ENCODE assay signal across 1 cellular context in the genomic region with DNA sequence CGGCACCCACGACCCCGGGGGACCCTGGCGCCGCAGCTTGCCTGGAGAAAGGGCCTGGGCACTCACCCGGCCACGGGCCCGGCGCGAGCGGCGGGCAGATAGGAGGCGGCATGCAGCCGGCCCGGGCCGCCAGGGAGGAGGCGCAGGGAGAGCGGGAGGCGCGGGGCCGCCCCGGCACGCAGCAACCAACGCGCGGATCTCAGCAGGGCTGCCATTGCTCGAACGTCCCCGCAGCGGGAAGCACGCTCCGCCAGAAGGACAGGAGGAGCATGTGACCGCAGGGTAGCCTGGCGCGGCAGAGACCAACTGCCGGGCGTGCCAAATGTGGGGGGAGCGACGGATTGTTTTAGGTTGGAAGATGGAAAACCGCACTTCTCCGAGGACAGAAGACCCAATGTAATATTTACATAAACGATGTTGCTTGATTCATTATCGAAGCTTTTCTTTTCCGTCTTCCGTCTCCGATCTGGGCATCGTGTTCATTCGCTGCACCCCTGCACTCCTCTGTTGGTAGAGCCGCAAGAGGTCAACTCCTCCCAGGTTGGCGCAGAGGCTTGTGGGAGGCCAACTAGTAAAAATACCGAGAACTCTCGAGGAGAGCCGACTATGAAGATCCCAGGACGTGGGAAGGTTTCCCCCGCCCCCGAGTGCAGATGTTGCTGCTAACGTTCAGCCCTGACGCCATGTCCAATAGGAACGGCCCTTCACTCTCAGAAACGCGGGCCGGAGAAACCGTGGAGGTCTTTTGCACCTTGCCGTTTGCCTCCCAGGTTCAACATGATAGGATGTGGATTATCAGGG.
TF ChIP-seq lines count a peak whose summit lies in the region.

A gene (minus strand): TSS at position 257 of the 801 bp plus-strand sequence. CDS start 42 bp downstream, at position 215.

TF ChIP-seq in HepG2, 621 proteins besides CTCF, POLR2A, EP300 and RAD21 (continued from another document and continues in another):
- TF ChIP-seq, protein P1, sequence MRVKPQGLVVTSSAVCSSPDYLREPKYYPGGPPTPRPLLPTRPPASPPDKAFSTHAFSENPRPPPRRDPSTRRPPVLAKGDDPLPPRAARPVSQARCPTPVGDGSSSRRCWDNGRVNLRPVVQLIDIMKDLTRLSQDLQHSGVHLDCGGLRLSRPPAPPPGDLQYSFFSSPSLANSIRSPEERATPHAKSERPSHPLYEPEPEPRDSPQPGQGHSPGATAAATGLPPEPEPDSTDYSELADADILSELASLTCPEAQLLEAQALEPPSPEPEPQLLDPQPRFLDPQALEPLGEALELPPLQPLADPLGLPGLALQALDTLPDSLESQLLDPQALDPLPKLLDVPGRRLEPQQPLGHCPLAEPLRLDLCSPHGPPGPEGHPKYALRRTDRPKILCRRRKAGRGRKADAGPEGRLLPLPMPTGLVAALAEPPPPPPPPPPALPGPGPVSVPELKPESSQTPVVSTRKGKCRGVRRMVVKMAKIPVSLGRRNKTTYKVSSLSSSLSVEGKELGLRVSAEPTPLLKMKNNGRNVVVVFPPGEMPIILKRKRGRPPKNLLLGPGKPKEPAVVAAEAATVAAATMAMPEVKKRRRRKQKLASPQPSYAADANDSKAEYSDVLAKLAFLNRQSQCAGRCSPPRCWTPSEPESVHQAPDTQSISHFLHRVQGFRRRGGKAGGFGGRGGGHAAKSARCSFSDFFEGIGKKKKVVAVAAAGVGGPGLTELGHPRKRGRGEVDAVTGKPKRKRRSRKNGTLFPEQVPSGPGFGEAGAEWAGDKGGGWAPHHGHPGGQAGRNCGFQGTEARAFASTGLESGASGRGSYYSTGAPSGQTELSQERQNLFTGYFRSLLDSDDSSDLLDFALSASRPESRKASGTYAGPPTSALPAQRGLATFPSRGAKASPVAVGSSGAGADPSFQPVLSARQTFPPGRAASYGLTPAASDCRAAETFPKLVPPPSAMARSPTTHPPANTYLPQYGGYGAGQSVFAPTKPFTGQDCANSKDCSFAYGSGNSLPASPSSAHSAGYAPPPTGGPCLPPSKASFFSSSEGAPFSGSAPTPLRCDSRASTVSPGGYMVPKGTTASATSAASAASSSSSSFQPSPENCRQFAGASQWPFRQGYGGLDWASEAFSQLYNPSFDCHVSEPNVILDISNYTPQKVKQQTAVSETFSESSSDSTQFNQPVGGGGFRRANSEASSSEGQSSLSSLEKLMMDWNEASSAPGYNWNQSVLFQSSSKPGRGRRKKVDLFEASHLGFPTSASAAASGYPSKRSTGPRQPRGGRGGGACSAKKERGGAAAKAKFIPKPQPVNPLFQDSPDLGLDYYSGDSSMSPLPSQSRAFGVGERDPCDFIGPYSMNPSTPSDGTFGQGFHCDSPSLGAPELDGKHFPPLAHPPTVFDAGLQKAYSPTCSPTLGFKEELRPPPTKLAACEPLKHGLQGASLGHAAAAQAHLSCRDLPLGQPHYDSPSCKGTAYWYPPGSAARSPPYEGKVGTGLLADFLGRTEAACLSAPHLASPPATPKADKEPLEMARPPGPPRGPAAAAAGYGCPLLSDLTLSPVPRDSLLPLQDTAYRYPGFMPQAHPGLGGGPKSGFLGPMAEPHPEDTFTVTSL (CRISPR knock-in tag; IDR thresholded peaks at IDR 0.05; ENCODE audit: borderline replicate concordance), result no peak
- peak; percentile 51 for TF ChIP-seq ZNF678 (CRISPR knock-in tag; IDR thresholded peaks at IDR 0.05)
- TF ChIP-seq ZNF773 (CRISPR knock-in tag; IDR thresholded peaks at IDR 0.05; ENCODE audit: borderline replicate concordance), result peak; percentile 74; the same call in 1 of the 2 replicates
- TF ChIP-seq ZNF879 (CRISPR knock-in tag; IDR thresholded peaks at IDR 0.05), result no peak
- TF ChIP-seq, protein P2, sequence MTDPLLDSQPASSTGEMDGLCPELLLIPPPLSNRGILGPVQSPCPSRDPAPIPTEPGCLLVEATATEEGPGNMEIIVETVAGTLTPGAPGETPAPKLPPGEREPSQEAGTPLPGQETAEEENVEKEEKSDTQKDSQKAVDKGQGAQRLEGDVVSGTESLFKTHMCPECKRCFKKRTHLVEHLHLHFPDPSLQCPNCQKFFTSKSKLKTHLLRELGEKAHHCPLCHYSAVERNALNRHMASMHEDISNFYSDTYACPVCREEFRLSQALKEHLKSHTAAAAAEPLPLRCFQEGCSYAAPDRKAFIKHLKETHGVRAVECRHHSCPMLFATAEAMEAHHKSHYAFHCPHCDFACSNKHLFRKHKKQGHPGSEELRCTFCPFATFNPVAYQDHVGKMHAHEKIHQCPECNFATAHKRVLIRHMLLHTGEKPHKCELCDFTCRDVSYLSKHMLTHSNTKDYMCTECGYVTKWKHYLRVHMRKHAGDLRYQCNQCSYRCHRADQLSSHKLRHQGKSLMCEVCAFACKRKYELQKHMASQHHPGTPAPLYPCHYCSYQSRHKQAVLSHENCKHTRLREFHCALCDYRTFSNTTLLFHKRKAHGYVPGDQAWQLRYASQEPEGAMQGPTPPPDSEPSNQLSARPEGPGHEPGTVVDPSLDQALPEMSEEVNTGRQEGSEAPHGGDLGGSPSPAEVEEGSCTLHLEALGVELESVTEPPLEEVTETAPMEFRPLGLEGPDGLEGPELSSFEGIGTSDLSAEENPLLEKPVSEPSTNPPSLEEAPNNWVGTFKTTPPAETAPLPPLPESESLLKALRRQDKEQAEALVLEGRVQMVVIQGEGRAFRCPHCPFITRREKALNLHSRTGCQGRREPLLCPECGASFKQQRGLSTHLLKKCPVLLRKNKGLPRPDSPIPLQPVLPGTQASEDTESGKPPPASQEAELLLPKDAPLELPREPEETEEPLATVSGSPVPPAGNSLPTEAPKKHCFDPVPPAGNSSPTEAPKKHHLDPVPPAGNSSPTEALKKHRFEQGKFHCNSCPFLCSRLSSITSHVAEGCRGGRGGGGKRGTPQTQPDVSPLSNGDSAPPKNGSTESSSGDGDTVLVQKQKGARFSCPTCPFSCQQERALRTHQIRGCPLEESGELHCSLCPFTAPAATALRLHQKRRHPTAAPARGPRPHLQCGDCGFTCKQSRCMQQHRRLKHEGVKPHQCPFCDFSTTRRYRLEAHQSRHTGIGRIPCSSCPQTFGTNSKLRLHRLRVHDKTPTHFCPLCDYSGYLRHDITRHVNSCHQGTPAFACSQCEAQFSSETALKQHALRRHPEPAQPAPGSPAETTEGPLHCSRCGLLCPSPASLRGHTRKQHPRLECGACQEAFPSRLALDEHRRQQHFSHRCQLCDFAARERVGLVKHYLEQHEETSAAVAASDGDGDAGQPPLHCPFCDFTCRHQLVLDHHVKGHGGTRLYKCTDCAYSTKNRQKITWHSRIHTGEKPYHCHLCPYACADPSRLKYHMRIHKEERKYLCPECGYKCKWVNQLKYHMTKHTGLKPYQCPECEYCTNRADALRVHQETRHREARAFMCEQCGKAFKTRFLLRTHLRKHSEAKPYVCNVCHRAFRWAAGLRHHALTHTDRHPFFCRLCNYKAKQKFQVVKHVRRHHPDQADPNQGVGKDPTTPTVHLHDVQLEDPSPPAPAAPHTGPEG (CRISPR knock-in tag; IDR thresholded peaks at IDR 0.05), result no peak
- TF ChIP-seq ZFP37 (CRISPR knock-in tag; IDR thresholded peaks at IDR 0.05; ENCODE audit: borderline replicate concordance), result peak; percentile 31; the same call in 1 of the 2 replicates
- no peak for TF ChIP-seq CBX2 (IDR thresholded peaks at IDR 0.05; ENCODE audit: low read depth, low read length)
- TF ChIP-seq CBX2 (CRISPR knock-in tag; IDR thresholded peaks at IDR 0.05; ENCODE audit: low read depth), result peak; percentile 37; the same call in 1 of the 2 replicates
- TF ChIP-seq MEIS2 (CRISPR knock-in tag; IDR thresholded peaks at IDR 0.05), result peak; percentile 70; the same call in 1 of the 2 replicates
- TF ChIP-seq ZNF766 (CRISPR knock-in tag; IDR thresholded peaks at IDR 0.05; ENCODE audit: borderline replicate concordance), result no peak
- no peak for TF ChIP-seq JUN (CRISPR knock-in tag; IDR thresholded peaks at IDR 0.05)
- no peak for TF ChIP-seq SYNCRIP (IDR thresholded peaks at IDR 0.05; ENCODE audit: insufficient read depth, low read depth, low read length)
- TF ChIP-seq KAT7 (CRISPR knock-in tag; IDR thresholded peaks at IDR 0.05; ENCODE audit: borderline replicate concordance), result peak; percentile 89
- TF ChIP-seq HNRNPLL (IDR thresholded peaks at IDR 0.05; ENCODE audit: low read depth, low read length, poor library complexity, severe bottlenecking), result peak; percentile 68
- no peak for TF ChIP-seq ZNF263 (CRISPR knock-in tag; IDR thresholded peaks at IDR 0.05)
- no peak for TF ChIP-seq ZNF780A (CRISPR knock-in tag; IDR thresholded peaks at IDR 0.05)
- TF ChIP-seq, protein P3, sequence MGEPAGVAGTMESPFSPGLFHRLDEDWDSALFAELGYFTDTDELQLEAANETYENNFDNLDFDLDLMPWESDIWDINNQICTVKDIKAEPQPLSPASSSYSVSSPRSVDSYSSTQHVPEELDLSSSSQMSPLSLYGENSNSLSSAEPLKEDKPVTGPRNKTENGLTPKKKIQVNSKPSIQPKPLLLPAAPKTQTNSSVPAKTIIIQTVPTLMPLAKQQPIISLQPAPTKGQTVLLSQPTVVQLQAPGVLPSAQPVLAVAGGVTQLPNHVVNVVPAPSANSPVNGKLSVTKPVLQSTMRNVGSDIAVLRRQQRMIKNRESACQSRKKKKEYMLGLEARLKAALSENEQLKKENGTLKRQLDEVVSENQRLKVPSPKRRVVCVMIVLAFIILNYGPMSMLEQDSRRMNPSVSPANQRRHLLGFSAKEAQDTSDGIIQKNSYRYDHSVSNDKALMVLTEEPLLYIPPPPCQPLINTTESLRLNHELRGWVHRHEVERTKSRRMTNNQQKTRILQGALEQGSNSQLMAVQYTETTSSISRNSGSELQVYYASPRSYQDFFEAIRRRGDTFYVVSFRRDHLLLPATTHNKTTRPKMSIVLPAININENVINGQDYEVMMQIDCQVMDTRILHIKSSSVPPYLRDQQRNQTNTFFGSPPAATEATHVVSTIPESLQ (CRISPR knock-in tag; conservative IDR thresholded peaks at IDR 0.05), result no peak
- no peak for TF ChIP-seq ZNF570 (CRISPR knock-in tag; IDR thresholded peaks at IDR 0.05; ENCODE audit: borderline replicate concordance)
- no peak for TF ChIP-seq PTBP1 (IDR thresholded peaks at IDR 0.05; ENCODE audit: low read depth, low read length, poor library complexity, severe bottlenecking)
- TF ChIP-seq NFE2 (CRISPR knock-in tag; IDR thresholded peaks at IDR 0.05), result no peak
- no peak for TF ChIP-seq HOXA7 (CRISPR knock-in tag; IDR thresholded peaks at IDR 0.05)
- TF ChIP-seq SRSF4 (IDR thresholded peaks at IDR 0.05; ENCODE audit: low read depth, low read length, poor library complexity, severe bottlenecking), result no peak
- peak; percentile 100 for TF ChIP-seq FOXK2 (IDR thresholded peaks at IDR 0.05)
- no peak for TF ChIP-seq PCBP2 (optimal IDR thresholded peaks at IDR 0.05; ENCODE audit: low read depth, low read length, poor library complexity, severe bottlenecking)
- TF ChIP-seq, protein P4, sequence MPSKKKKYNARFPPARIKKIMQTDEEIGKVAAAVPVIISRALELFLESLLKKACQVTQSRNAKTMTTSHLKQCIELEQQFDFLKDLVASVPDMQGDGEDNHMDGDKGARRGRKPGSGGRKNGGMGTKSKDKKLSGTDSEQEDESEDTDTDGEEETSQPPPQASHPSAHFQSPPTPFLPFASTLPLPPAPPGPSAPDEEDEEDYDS (CRISPR knock-in tag; IDR thresholded peaks at IDR 0.05), result peak; percentile 95
- no peak for TF ChIP-seq SMYD3 (CRISPR knock-in tag; IDR thresholded peaks at IDR 0.05)
- TF ChIP-seq ZNF558 (CRISPR knock-in tag; IDR thresholded peaks at IDR 0.05; ENCODE audit: borderline replicate concordance), result no peak
- TF ChIP-seq ZNF382 (CRISPR knock-in tag; IDR thresholded peaks at IDR 0.05; ENCODE audit: borderline replicate concordance), result no peak
- TF ChIP-seq U2AF1 (optimal IDR thresholded peaks at IDR 0.05; ENCODE audit: low read depth, low read length), result peak; percentile 71
- TF ChIP-seq, protein P5, sequence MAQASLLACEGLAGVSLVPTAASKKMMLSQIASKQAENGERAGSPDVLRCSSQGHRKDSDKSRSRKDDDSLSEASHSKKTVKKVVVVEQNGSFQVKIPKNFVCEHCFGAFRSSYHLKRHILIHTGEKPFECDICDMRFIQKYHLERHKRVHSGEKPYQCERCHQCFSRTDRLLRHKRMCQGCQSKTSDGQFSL (CRISPR knock-in tag; IDR thresholded peaks at IDR 0.05), result no peak
- TF ChIP-seq, protein P6, sequence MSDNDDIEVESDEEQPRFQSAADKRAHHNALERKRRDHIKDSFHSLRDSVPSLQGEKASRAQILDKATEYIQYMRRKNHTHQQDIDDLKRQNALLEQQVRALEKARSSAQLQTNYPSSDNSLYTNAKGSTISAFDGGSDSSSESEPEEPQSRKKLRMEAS (IDR thresholded peaks at IDR 0.05), result peak; percentile 98
- TF ChIP-seq ZC3H4 (CRISPR knock-in tag; IDR thresholded peaks at IDR 0.05; ENCODE audit: borderline replicate concordance), result no peak
- TF ChIP-seq KDM4B (CRISPR knock-in tag; IDR thresholded peaks at IDR 0.05), result no peak
- peak; percentile 95 for TF ChIP-seq MXD4 (CRISPR knock-in tag; IDR thresholded peaks at IDR 0.05)
- TF ChIP-seq ZNF724P (CRISPR knock-in tag; IDR thresholded peaks at IDR 0.05; ENCODE audit: borderline replicate concordance), result no peak; the same call in 1 of the 2 replicates
- TF ChIP-seq MTF1 (CRISPR knock-in tag; IDR thresholded peaks at IDR 0.05), result no peak
- TF ChIP-seq SMAD9 (CRISPR knock-in tag; IDR thresholded peaks at IDR 0.05), result no peak
- TF ChIP-seq, protein P7, sequence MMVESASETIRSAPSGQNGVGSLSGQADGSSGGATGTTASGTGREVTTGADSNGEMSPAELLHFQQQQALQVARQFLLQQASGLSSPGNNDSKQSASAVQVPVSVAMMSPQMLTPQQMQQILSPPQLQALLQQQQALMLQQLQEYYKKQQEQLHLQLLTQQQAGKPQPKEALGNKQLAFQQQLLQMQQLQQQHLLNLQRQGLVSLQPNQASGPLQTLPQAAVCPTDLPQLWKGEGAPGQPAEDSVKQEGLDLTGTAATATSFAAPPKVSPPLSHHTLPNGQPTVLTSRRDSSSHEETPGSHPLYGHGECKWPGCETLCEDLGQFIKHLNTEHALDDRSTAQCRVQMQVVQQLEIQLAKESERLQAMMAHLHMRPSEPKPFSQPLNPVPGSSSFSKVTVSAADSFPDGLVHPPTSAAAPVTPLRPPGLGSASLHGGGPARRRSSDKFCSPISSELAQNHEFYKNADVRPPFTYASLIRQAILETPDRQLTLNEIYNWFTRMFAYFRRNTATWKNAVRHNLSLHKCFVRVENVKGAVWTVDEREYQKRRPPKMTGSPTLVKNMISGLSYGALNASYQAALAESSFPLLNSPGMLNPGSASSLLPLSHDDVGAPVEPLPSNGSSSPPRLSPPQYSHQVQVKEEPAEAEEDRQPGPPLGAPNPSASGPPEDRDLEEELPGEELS (CRISPR knock-in tag; IDR thresholded peaks at IDR 0.05), result peak; percentile 69
- TF ChIP-seq PLRG1 (conservative IDR thresholded peaks at IDR 0.05), result no peak
- TF ChIP-seq, protein P8, sequence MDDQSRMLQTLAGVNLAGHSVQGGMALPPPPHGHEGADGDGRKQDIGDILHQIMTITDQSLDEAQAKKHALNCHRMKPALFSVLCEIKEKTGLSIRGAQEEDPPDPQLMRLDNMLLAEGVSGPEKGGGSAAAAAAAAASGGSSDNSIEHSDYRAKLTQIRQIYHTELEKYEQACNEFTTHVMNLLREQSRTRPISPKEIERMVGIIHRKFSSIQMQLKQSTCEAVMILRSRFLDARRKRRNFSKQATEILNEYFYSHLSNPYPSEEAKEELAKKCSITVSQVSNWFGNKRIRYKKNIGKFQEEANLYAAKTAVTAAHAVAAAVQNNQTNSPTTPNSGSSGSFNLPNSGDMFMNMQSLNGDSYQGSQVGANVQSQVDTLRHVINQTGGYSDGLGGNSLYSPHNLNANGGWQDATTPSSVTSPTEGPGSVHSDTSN (CRISPR knock-in tag; IDR thresholded peaks at IDR 0.05; ENCODE audit: borderline replicate concordance), result no peak
- TF ChIP-seq ZMYM2 (CRISPR knock-in tag; IDR thresholded peaks at IDR 0.05), result no peak
- TF ChIP-seq ZNF101 (CRISPR knock-in tag; IDR thresholded peaks at IDR 0.05; ENCODE audit: borderline replicate concordance, low read depth), result no peak; the same call in 1 of the 2 replicates
- no peak for TF ChIP-seq HNRNPUL1 (IDR thresholded peaks at IDR 0.05; ENCODE audit: low read depth, low read length)
- peak; percentile 91; the same call in 1 of the 2 replicates for TF ChIP-seq ZNF451 (CRISPR knock-in tag; IDR thresholded peaks at IDR 0.05)
- no peak; the same call in 1 of the 2 replicates for TF ChIP-seq NCOR1 (IDR thresholded peaks at IDR 0.05; ENCODE audit: borderline replicate concordance, low read length)
